In the genomic region with DNA sequence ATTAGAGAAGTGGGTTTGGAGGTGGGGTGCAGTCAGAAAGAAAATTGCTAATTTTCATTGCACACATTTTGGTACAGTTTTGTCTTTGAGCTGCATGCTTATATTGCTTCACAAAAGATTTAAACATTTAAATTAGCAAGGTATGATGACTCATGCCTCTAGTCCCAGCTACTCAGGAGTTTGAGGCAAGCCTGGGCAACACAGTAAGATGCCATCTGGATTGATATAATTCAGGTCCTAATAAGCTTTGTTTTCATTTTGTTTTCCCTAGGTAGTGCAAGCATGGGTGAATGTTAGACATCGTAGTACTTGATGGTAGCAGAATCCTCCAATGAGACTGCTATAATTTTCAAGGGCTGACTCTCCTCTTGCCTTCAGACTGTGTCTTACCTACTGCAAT, we compare ENCODE assay signal across 22 cellular contexts.
"Had no signal": no experiment of that assay in that cellular context is flagged by ENCODE, and none has a peak within 500 bp of the region (broad histone marks: within the 10 kb centered on the region; RNA-seq: fewer than 3 reads in every experiment).

No MANE protein-coding gene starts in this region.

- H3K36me3 Mint-ChIP-seq: IgD-negative memory B cell had no signal

- H3K9ac ChIP-seq: KMS-11, SK-N-SH had no signal

- H3K4me2 ChIP-seq: KMS-11, SK-N-SH had no signal

- H3K4me3 ChIP-seq: K562 had no signal

- H3K9me3 ChIP-seq: SK-N-SH had no signal

- H3K27ac ChIP-seq: HL-60, KMS-11, RWPE1 had no signal

- H3K4me1 Mint-ChIP-seq: IgD-negative memory B cell had no signal

- H3K27ac Mint-ChIP-seq: IgD-negative memory B cell had no signal

- H3K4me3 Mint-ChIP-seq: IgD-negative memory B cell had no signal

- FAIRE-seq: HTR-8/SVneo, K562 had no signal

- H3K9me2 ChIP-seq: SK-N-SH had no signal

- H3K27me3 Mint-ChIP-seq: IgD-negative memory B cell had no signal

- DNase-seq: MV-4-11, NCI-H1048, NCI-H1105, NCI-H1417, NCI-H1436 treated with DMSO at 0.1 percent for 48 hours, NCI-H1694, NCI-H187 treated with DMSO at 0.1 percent for 48 hours, NCI-H2029 treated with DMSO at 0.1 percent for 48 hours, NCI-H2227 treated with DMSO at 0.1 percent for 48 hours, NCI-H510A, NCI-H524 treated with DMSO at 0.1 percent for 48 hours, NCI-H69, NCI-H774, PC-3, SHP77, SK-N-SH had no signal
